ENCODE assay signal across 23 cellular contexts in genomic region chr9:115556432-115556831, GRCh38.
"Had no signal": no experiment of that assay in that cellular context is flagged by ENCODE, and none has a peak within 500 bp of the region (broad histone marks: within the 10 kb centered on the region; RNA-seq: fewer than 3 reads in every experiment).

No MANE protein-coding gene starts in this region.

- H3K4me3 Mint-ChIP-seq: dendritic cell treated with granulocyte-macrophage colony-stimulating factor and Interleukin-4, amounts not matched to agents 40 ng/mL and 50 ng/mL, for 4 days; effector memory CD8-positive, alpha-beta T cell; immature natural killer cell had no signal

- H3K27me3 Mint-ChIP-seq: dendritic cell treated with granulocyte-macrophage colony-stimulating factor and Interleukin-4, amounts not matched to agents 40 ng/mL and 50 ng/mL, for 4 days had no signal

- H3K27ac ChIP-seq: colonic mucosa, esophagus muscularis mucosa, foreskin keratinocyte, gastroesophageal sphincter, heart left ventricle, hepatocyte, left ventricle myocardium inferior, lower lobe of right lung had no signal

- FAIRE-seq: endothelial cell of umbilical vein, frontal cortex, kidney had no signal

- H3K79me2 ChIP-seq: hepatocyte had no signal

- H3K4me2 ChIP-seq: hepatocyte had no signal

- H3K27ac Mint-ChIP-seq: dendritic cell treated with granulocyte-macrophage colony-stimulating factor and Interleukin-4, amounts not matched to agents 40 ng/mL and 50 ng/mL, for 4 days; effector memory CD8-positive, alpha-beta T cell; immature natural killer cell had no signal

- H3K4me1 Mint-ChIP-seq: immature natural killer cell had no signal

- H3K36me3 ChIP-seq: colonic mucosa, esophagus muscularis mucosa, gastroesophageal sphincter, heart left ventricle, left ventricle myocardium inferior, lower lobe of right lung had no signal

- H3K4me1 ChIP-seq: colonic mucosa, esophagus muscularis mucosa, foreskin keratinocyte, gastroesophageal sphincter, heart left ventricle, left ventricle myocardium inferior, lower lobe of right lung had no signal

- H3K4me3 ChIP-seq: colonic mucosa, esophagus muscularis mucosa, gastroesophageal sphincter, heart left ventricle, hepatocyte, left ventricle myocardium inferior, lower lobe of right lung had no signal

- H2AFZ ChIP-seq: hepatocyte had no signal

- ATAC-seq: effector memory CD8-positive, alpha-beta T cell; foreskin keratinocyte; gastroesophageal sphincter; heart left ventricle; left colon; left lobe of liver; lower lobe of right lung had no signal

- H3K9me3 ChIP-seq: colonic mucosa, lower lobe of right lung had no signal

- DNase-seq: colonic mucosa; cortex of kidney; effector CD8-positive, alpha-beta T cell; effector memory CD8-positive, alpha-beta T cell; foreskin keratinocyte; heart left ventricle; hypothalamus; immature natural killer cell; islet precursor cell; kidney; kidney glomerular epithelial cell; left colon; left ventricle myocardium inferior; lower lobe of right lung; mesenchymal stem cell; midbrain had no signal

- H3K27me3 ChIP-seq: colonic mucosa, esophagus muscularis mucosa, gastroesophageal sphincter, heart left ventricle, hepatocyte had no signal
